11 cellular contexts compared by ENCODE assay signal in the genomic region with DNA sequence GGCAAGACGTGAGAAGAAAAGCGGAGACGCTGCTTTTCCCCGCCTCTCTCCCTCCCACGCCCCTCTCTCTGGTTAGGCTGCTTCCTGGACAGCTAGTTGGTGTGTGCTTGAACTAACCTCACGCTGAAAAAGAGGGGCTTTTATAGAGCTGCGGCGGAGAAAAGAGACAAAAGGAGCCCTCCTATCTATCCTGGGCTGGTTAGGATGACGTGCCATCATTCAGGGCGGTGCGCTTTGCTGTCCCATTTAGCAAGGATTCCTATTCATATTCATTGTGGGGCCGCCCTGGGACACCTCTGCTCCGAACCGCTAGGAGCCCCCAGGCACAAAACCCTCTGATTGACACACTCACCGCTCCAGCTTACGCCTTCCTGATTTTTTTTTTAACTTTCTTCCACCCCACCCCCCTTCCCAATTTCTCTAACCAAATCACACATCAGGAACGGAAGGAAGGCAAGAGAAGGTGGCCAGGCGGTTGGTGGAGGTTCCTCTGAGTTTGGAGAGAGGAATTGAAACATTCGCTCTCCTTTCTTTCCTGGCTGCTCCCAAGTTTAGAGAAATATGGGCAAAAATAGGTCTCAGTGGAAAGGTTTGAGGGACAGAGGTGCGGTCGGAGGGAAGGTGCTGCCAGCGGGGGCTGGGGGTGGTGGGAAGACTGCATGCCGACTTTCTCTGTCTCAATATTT. TPM values are rescaled to one million over a fixed set of nuclear protein-coding genes. Genes with fewer than 3 reads are reported as not detected.
DNase-seq lines count a peak whose midpoint lies in the region; ATAC-seq lines count a peak whose summit lies in the region.
"Had no signal": no experiment of that assay in that cellular context is flagged by ENCODE, and none has a peak within 500 bp of the region (broad histone marks: within the 10 kb centered on the region; RNA-seq: fewer than 3 reads in every experiment).

OLIG3 (minus strand) TSS at position 114 of the 686 bp plus-strand sequence. CDS start 224 bp downstream, outside the sequence.

- no peaks in the 10 kb centered on the region for H3K4me1 ChIP-seq in HAP-1

- no peaks in the 10 kb centered on the region for H3K36me3 ChIP-seq in HAP-1 (replicated peaks)

- H3K36me3 Mint-ChIP-seq in activated CD4-positive, alpha-beta memory T cell treated with anti-CD3 and anti-CD28 coated beads, Interleukin-2, amount 10 ng/mL, durations not matched to agents 7 days and 5 days (ENCODE audit: low read depth), result peaks cover 17% of the 10 kb centered on the region

- DNase-seq in HAP-1 (ENCODE audit: low spot score in 2 of 2), result peak; percentile 55 to 75
- DNase-seq in activated CD4-positive, alpha-beta memory T cell treated with anti-CD3 and anti-CD28 coated beads, Interleukin-2, amount 10 ng/mL, durations not matched to agents 7 days and 5 days, result no peak
- peak; percentile 28 for DNase-seq in stimulated activated CD4-positive, alpha-beta T cell treated with anti-CD3 and anti-CD28 coated beads, Interleukin-4, amount 100 ng/mL, for 24 hours
- DNase-seq: activated gamma-delta T cell, GF-D8, NCI-H2081 had no signal

- peaks cover 96% of the 10 kb centered on the region for H3K27me3 Mint-ChIP-seq in activated CD4-positive, alpha-beta memory T cell treated with anti-CD3 and anti-CD28 coated beads, Interleukin-2, amount 10 ng/mL, durations not matched to agents 7 days and 5 days

- no peaks in the 10 kb centered on the region for H3K9me3 ChIP-seq in HAP-1

- H3K4me3 ChIP-seq in HAP-1 (no peak within 1 kb of the TSS), iPS-11a (ENCODE audit: low read depth, low read length) (peak within 1 kb of the TSS; percentile 25)

- peak within 1 kb of the TSS; percentile 61 for H3K4me3 Mint-ChIP-seq in activated CD4-positive, alpha-beta memory T cell treated with anti-CD3 and anti-CD28 coated beads, Interleukin-2, amount 10 ng/mL, durations not matched to agents 7 days and 5 days

- peak within 1 kb of the TSS; percentile 8 for H3K27ac Mint-ChIP-seq in activated CD4-positive, alpha-beta memory T cell treated with anti-CD3 and anti-CD28 coated beads, Interleukin-2, amount 10 ng/mL, durations not matched to agents 7 days and 5 days

- ATAC-seq in GM19455 (IDR thresholded peaks at IDR 0.05; ENCODE audit: unreplicated experiment) (no peak), GM21515 (IDR thresholded peaks at IDR 0.05; ENCODE audit: unreplicated experiment) (no peak), HG02623 (IDR thresholded peaks at IDR 0.05; ENCODE audit: unreplicated experiment) (no peak)

- in situ Hi-C loops in HAP-1 (cut with MboI; ENCODE audit: low sequenced_read_pairs), result no loop called here

- peaks cover 74% of the 10 kb centered on the region for H3K4me1 Mint-ChIP-seq in activated CD4-positive, alpha-beta memory T cell treated with anti-CD3 and anti-CD28 coated beads, Interleukin-2, amount 10 ng/mL, durations not matched to agents 7 days and 5 days

- POLR2A ChIA-PET in activated CD4-positive, alpha-beta memory T cell treated with anti-CD3 and anti-CD28 coated beads, Interleukin-2, amount 10 ng/mL, durations not matched to agents 7 days and 5 days (lab: Charles Lee), result interaction anchor here (1.2 to 2.8 kb wide), 2 partner anchors 8 to 204 kb away, joined by 3 to 7 read pairs; no protein-coding TSS in a partner anchor

- CTCF ChIA-PET in activated CD4-positive, alpha-beta memory T cell treated with anti-CD3 and anti-CD28 coated beads, Interleukin-2, amount 10 ng/mL, durations not matched to agents 7 days and 5 days (lab: Charles Lee), result interaction anchor here (0.9 kb wide), 1 partner anchor 180 kb away, joined by 3 read pairs; no protein-coding TSS in a partner anchor

- H3K27me3 ChIP-seq in HAP-1 (ENCODE audit: low read depth), result no peaks in the 10 kb centered on the region

- no peaks in the 10 kb centered on the region for H3K9me3 Mint-ChIP-seq in activated CD4-positive, alpha-beta memory T cell treated with anti-CD3 and anti-CD28 coated beads, Interleukin-2, amount 10 ng/mL, durations not matched to agents 7 days and 5 days

RNA-seq across cellular contexts. Expression of gene OLIG3, which starts in this region (rescaled TPM):
- under 1 TPM; 0.45 TPM for total RNA-seq in activated CD4-positive, alpha-beta memory T cell treated with anti-CD3 and anti-CD28 coated beads, Interleukin-2, amount 10 ng/mL, durations not matched to agents 7 days and 5 days
- total RNA-seq: mucosa of gallbladder had no signal
